ENCODE assay signal across 1 cellular context in genomic region chrX:153775631-153776595, GRCh38.
TF ChIP-seq lines count a peak whose summit lies in the region.

No MANE protein-coding gene starts in this region.

TF ChIP-seq in HepG2, 621 proteins besides CTCF, POLR2A, EP300 and RAD21:
- TF ChIP-seq NR3C1 (CRISPR knock-in tag; IDR thresholded peaks at IDR 0.05): no peak
- no peak for TF ChIP-seq ZNF276 (CRISPR knock-in tag; IDR thresholded peaks at IDR 0.05; ENCODE audit: low read depth)
- no peak for TF ChIP-seq BCLAF1 (IDR thresholded peaks at IDR 0.05)
- no peak for TF ChIP-seq TBX3 (IDR thresholded peaks at IDR 0.05; ENCODE audit: borderline replicate concordance)
- TF ChIP-seq ATRX (CRISPR knock-in tag; IDR thresholded peaks at IDR 0.05; ENCODE audit: borderline replicate concordance): no peak
